ENCODE assay signal across 8 cellular contexts in genomic region chr7:97166308-97166707, GRCh38.
"Had no signal": no experiment of that assay in that cellular context is flagged by ENCODE, and none has a peak within 500 bp of the region (broad histone marks: within the 10 kb centered on the region; RNA-seq: fewer than 3 reads in every experiment).

No MANE protein-coding gene starts in this region.

- H3K4me3 ChIP-seq: GM23338 had no signal

- H3K4me3 Mint-ChIP-seq: GM23338, H9 had no signal

- H3K4me2 ChIP-seq: GM23338 had no signal

- H3K4me1 Mint-ChIP-seq: GM23338 had no signal

- H3K27ac Mint-ChIP-seq: GM23338 had no signal

- H2AFZ ChIP-seq: GM23338 had no signal

- DNase-seq: H9, HCEC 1CT, IMR-90, KBM-7 had no signal

- ATAC-seq: GM23338 had no signal

- FAIRE-seq: H1, H54, HTR-8/SVneo had no signal
